ENCODE assay signal across 1 cellular context in genomic region chr19:32928806-32929205, GRCh38.
TF ChIP-seq lines count a peak whose summit lies in the region.

No MANE protein-coding gene starts in this region.

TF ChIP-seq in HepG2, 621 proteins besides CTCF, POLR2A, EP300 and RAD21:
- TF ChIP-seq POLR2AphosphoS2 (IDR thresholded peaks at IDR 0.05; ENCODE audit: low read depth, low read length) (no peak), KDM3A (CRISPR knock-in tag; IDR thresholded peaks at IDR 0.05; ENCODE audit: low read depth) (no peak), RORA (CRISPR knock-in tag; IDR thresholded peaks at IDR 0.05) (no peak), SSRP1 (CRISPR knock-in tag; IDR thresholded peaks at IDR 0.05) (no peak), GLI4 (CRISPR knock-in tag; IDR thresholded peaks at IDR 0.05; ENCODE audit: borderline replicate concordance) (no peak)
